Comparison of ENCODE assay signal across 1 cellular context in genomic region chr11:91513734-91514133, GRCh38.
TF ChIP-seq lines count a peak whose summit lies in the region.

No MANE protein-coding gene starts in this region.

TF ChIP-seq in WTC11, 78 proteins besides CTCF, POLR2A, EP300 and RAD21 (continued from another document):
- TF ChIP-seq FOXP4 (CRISPR knock-in tag; IDR thresholded peaks at IDR 0.05), result no peak
